In the genomic region with DNA sequence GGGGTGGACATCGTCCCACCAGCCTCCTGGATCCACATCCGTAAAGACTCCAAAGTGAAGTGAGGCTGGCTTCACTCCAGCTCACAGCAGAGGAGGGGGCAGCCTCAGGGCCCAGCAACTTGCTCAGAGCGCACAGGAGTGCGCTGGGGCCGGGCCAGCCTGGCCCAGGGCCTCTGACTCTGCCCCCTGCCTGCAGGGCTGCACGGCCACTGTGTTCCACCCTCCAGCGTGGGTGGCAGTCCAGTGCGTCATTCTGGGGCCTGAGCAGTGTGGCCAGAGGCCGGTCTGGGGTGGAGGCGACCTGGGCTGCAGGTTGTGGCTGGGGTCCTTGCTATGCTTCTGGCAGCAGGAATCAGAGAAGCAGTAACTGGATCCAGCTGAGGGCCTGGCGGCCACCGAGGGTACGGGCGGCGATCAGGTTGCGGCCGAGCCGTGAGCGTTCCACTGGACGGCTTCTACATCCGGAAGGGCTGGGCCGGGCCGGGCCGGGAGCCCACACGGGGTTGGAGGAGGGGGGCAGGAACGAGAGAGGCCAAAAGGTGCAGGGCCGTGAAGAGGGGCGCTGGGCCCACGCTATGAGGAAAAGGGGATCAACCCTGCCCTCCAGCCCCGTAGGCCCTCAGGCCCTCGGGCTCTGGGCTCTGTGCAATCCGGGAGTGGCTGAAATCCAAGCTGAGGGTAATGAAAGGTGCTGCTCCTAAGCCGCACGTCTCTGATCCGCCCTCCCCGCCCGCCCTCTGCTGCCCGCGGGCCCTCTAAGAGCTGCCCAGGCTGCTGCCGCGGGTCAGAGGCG, we compare ENCODE assay signal across 13 cellular contexts. TPM values are rescaled to one million over a fixed set of nuclear protein-coding genes. Genes with fewer than 3 reads are reported as not detected.
DNase-seq lines count a peak whose midpoint lies in the region; ATAC-seq and TF ChIP-seq lines count a peak whose summit lies in the region.
"Had no signal": no experiment of that assay in that cellular context is flagged by ENCODE, and none has a peak within 500 bp of the region (broad histone marks: within the 10 kb centered on the region; RNA-seq: fewer than 3 reads in every experiment).

A gene with protein sequence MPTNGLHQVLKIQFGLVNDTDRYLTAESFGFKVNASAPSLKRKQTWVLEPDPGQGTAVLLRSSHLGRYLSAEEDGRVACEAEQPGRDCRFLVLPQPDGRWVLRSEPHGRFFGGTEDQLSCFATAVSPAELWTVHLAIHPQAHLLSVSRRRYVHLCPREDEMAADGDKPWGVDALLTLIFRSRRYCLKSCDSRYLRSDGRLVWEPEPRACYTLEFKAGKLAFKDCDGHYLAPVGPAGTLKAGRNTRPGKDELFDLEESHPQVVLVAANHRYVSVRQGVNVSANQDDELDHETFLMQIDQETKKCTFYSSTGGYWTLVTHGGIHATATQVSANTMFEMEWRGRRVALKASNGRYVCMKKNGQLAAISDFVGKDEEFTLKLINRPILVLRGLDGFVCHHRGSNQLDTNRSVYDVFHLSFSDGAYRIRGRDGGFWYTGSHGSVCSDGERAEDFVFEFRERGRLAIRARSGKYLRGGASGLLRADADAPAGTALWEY (plus strand): TSS at position 787 of the 793 bp plus-strand sequence. CDS start 155 bp downstream, outside the sequence.

- H3K36me3 ChIP-seq in IMR-90 (ENCODE audit: control insufficient read depth, insufficient read depth, low read length) (no peaks in the 10 kb centered on the region), osteoblast (ENCODE audit: insufficient read depth, low read length) (no peaks in the 10 kb centered on the region)

- intact Hi-C loops in IMR-90 (cut with micrococcal nuclease), result no loop called here

- H3K27ac ChIP-seq in IMR-90 (ENCODE audit: insufficient read depth, low read length), result no peak within 1 kb of the TSS
- no peak within 1 kb of the TSS for H3K27ac ChIP-seq in osteoblast (ENCODE audit: low read depth, low read length)

- no peak for TF ChIP-seq POLR2A in IMR-90 (IDR thresholded peaks at IDR 0.05; ENCODE audit: low read depth, low read length)

- H3K9me1 ChIP-seq in IMR-90 (ENCODE audit: insufficient read depth, low read length), result no peaks in the 10 kb centered on the region

- ATAC-seq in IMR-90 (ENCODE audit: low read depth), result peak; percentile 27
- no peak for ATAC-seq in HG02763 (IDR thresholded peaks at IDR 0.05; ENCODE audit: unreplicated experiment)
- ATAC-seq: activated naive CD8-positive, alpha-beta T cell treated with anti-CD3 and anti-CD28 coated beads, Interleukin-2, amount 50 U/mL, for 24 hours had no signal

- WGBS in IMR-90 (ENCODE audit: extremely low coverage in 2 of 2, insufficient read length in 1 of 2), 2 experiments, result 35% methylated on average over 16 of the region's 42 CpGs; no CpG with 5 or more reads in 1 of the 2 experiments

- H3K56ac ChIP-seq in IMR-90 (ENCODE audit: extremely low read depth, insufficient read depth, low read length), result no peak within 1 kb of the TSS

- H4K8ac ChIP-seq in IMR-90 (ENCODE audit: low read depth in 2 of 2, low read length in 2 of 2), result no peak within 1 kb of the TSS

- H2AFZ ChIP-seq in IMR-90 (replicated peaks; ENCODE audit: low read length, poor library complexity), result no peak within 1 kb of the TSS
- peak within 1 kb of the TSS; percentile 47 for H2AFZ ChIP-seq in osteoblast (ENCODE audit: low read length)

- H3K27me3 ChIP-seq in IMR-90 (ENCODE audit: control insufficient read depth, insufficient read depth, low read length), result peaks cover 9% of the 10 kb centered on the region
- H3K27me3 ChIP-seq in osteoblast (ENCODE audit: insufficient read depth, low read length), result peaks cover 17% of the 10 kb centered on the region

- no peak within 1 kb of the TSS for H3K23ac ChIP-seq in IMR-90 (ENCODE audit: low read depth, low read length)

- TF ChIP-seq RAD21 in IMR-90 (IDR thresholded peaks at IDR 0.05; ENCODE audit: low read length), result no peak

- H3K9ac ChIP-seq in IMR-90 (ENCODE audit: low read depth, low read length), result no peak within 1 kb of the TSS

- no peak within 1 kb of the TSS for H3K4ac ChIP-seq in IMR-90 (ENCODE audit: low read depth, low read length)

- H3K18ac ChIP-seq in IMR-90 (ENCODE audit: low read depth, low read length), result no peak within 1 kb of the TSS

- H2BK120ac ChIP-seq in IMR-90 (ENCODE audit: low read depth, low read length), result no peak within 1 kb of the TSS

- BruUV-seq in IMR-90 (replicated peaks; lab: Mats Ljungman, UMichigan), result no TSS peak

- POLR2A ChIA-PET in IMR-90 (lab: Charles Lee; ENCODE audit: unreplicated experiment), result no interaction called here

- in situ Hi-C loops in IMR-90 (cut with MboI; ENCODE audit: low sequenced_read_pairs), result no loop called here

- H4K91ac ChIP-seq in IMR-90 (ENCODE audit: insufficient read depth, low read depth, low read length), result no peak within 1 kb of the TSS

- H2AK9ac ChIP-seq in IMR-90 (replicated peaks; ENCODE audit: low read depth, low read length, poor library complexity), result no peak within 1 kb of the TSS

- TF ChIP-seq CTCF in IMR-90 (conservative IDR thresholded peaks at IDR 0.05; ENCODE audit: low read depth, low read length) (peak; percentile 18; the same call in 1 of the 2 replicates), epithelial cell of proximal tubule (conservative IDR thresholded peaks at IDR 0.05; ENCODE audit: low read depth, low read length) (peak; percentile 6), osteoblast (IDR thresholded peaks at IDR 0.05; ENCODE audit: extremely low read depth, low read depth, low read length) (peak; percentile 14)

- dilution Hi-C loops in IMR-90 (cut with HindIII; ENCODE audit: low sequenced_read_pairs, unreplicated experiment), result no loop called here

- no peak within 1 kb of the TSS for H4K5ac ChIP-seq in IMR-90 (ENCODE audit: low read depth, low read length)

- no peak within 1 kb of the TSS for H2BK5ac ChIP-seq in IMR-90 (ENCODE audit: low read depth, low read length, poor library complexity, severe bottlenecking)

- CTCF ChIA-PET in IMR-90 (lab: Yijun Ruan, JAX), result no interaction called here

- H2BK15ac ChIP-seq in IMR-90 (ENCODE audit: low read depth, low read length), result no peak within 1 kb of the TSS

- no peak within 1 kb of the TSS for H3K14ac ChIP-seq in IMR-90 (replicated peaks; ENCODE audit: low read depth, low read length)

- no peaks in the 10 kb centered on the region for H3K9me3 ChIP-seq in IMR-90 (ENCODE audit: control insufficient read depth, insufficient read depth, low read length)
- no peaks in the 10 kb centered on the region for H3K9me3 ChIP-seq in osteoblast (ENCODE audit: low read depth, low read length)

- H3K79me2 ChIP-seq in osteoblast (ENCODE audit: insufficient read depth, low read length), result no peaks in the 10 kb centered on the region

- no peak within 1 kb of the TSS for H3K4me2 ChIP-seq in IMR-90 (ENCODE audit: low read depth, low read length)
- H3K4me2 ChIP-seq in osteoblast (ENCODE audit: insufficient read depth, low read length), result peak within 1 kb of the TSS; percentile 57

- DNase-seq in COLO668 (lab: John Stamatoyannopoulos, UW; ENCODE audit: unreplicated experiment) (peak; percentile 56), IMR-90 (no peak), epithelial cell of proximal tubule (ENCODE audit: low read depth) (no peak), osteoblast (ENCODE audit: insufficient read length, low spot score, missing footprints) (peak; percentile 99), Kasumi-1 (lab: John Stamatoyannopoulos, UW) (no peak), H4 (ENCODE audit: low spot score) (no peak)
- DNase-seq in activated CD4-positive, alpha-beta T cell treated with anti-CD3 and anti-CD28 coated beads for 48 hours, result no peak
- DNase-seq: activated naive CD8-positive, alpha-beta T cell treated with anti-CD3 and anti-CD28 coated beads, Interleukin-2, amount 50 U/mL, for 24 hours; effector CD8-positive, alpha-beta T cell; naive B cell; NCI-H1436; T1000 had no signal

- H2BK20ac ChIP-seq in IMR-90 (ENCODE audit: low read depth, low read length), result no peak within 1 kb of the TSS

- H3K4me1 ChIP-seq in IMR-90 (ENCODE audit: control insufficient read depth, insufficient read depth, low read length) (peaks cover 5% of the 10 kb centered on the region; the same call in 1 of the 2 replicates), osteoblast (ENCODE audit: insufficient read depth, low read length) (peaks cover 9% of the 10 kb centered on the region)

- H3K4me3 ChIP-seq in IMR-90 (ENCODE audit: insufficient read depth, low read depth, low read length), result no peak within 1 kb of the TSS
- H3K4me3 ChIP-seq in epithelial cell of proximal tubule (ENCODE audit: low read depth, low read length), result no peak within 1 kb of the TSS
- peak within 1 kb of the TSS; percentile 53 for H3K4me3 ChIP-seq in osteoblast (ENCODE audit: insufficient read depth, low read length)

- H4K20me1 ChIP-seq in IMR-90 (ENCODE audit: insufficient read depth, low read length) (peaks cover 17% of the 10 kb centered on the region), osteoblast (ENCODE audit: insufficient read depth, low read length) (peaks cover 10% of the 10 kb centered on the region)

- H3K79me1 ChIP-seq in IMR-90 (ENCODE audit: low read depth in 1 of 2, low read length in 2 of 2), result no peaks in the 10 kb centered on the region

- no peak within 1 kb of the TSS for H2AK5ac ChIP-seq in IMR-90 (ENCODE audit: low read depth, low read length)

TF ChIP-seq in IMR-90, 13 proteins besides CTCF, POLR2A, EP300 and RAD21:
- TF ChIP-seq, protein P1, sequence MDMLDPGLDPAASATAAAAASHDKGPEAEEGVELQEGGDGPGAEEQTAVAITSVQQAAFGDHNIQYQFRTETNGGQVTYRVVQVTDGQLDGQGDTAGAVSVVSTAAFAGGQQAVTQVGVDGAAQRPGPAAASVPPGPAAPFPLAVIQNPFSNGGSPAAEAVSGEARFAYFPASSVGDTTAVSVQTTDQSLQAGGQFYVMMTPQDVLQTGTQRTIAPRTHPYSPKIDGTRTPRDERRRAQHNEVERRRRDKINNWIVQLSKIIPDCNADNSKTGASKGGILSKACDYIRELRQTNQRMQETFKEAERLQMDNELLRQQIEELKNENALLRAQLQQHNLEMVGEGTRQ (IDR thresholded peaks at IDR 0.05; ENCODE audit: low read depth, low read length), result no peak

RNA-seq across cellular contexts. Expression of the gene that starts here (rescaled TPM):
- total RNA-seq in IMR-90 (2012; rRNA removed), result 0.18 and 0.28 TPM in 2 replicates
- 0.84 and 1.1 TPM in 2 replicates for polyA plus RNA-seq in IMR-90 (2012; rRNA removed)
- 0.22 and 0.96 TPM in 2 replicates for polyA plus RNA-seq in IMR-90 (2012; cell fraction: cytosol; rRNA removed)
- 2.6 and 6.7 TPM in 2 replicates for polyA plus RNA-seq in IMR-90 (2012; cell fraction: nucleus; rRNA removed; ENCODE audit: low replicate concordance)
- 0.51 TPM in 1 of 2 replicates, not detected in the other for total RNA-seq in epithelial cell of proximal tubule
- 2.9 and 5.1 TPM in 2 replicates for total RNA-seq in osteoblast
- total RNA-seq in H4 (2014; rRNA removed; shearing (Covaris generic)), result 0.27 TPM in 1 of 2 replicates, not detected in the other

Comparison
In these comparisons a context has a peak if more than half of its experiments do, and no peak if none do; other contexts are left out.
1. DNase-seq: peak in COLO668 (single experiment) and osteoblast (single experiment); none in IMR-90 (single experiment), epithelial cell of proximal tubule (single experiment), Kasumi-1 (0 of 2), H4 (single experiment) and activated CD4-positive, alpha-beta T cell treated with anti-CD3 and anti-CD28 coated beads for 48 hours (single experiment).
2. Peak in every context shown above with its lines, with median percentiles within 50 percentile points of each other: CTCF ChIP-seq.